In genomic region chr3:66036586-66037061, GRCh38 we compare ENCODE assay signal across 10 cellular contexts. TPM values are rescaled to one million over a fixed set of nuclear protein-coding genes. Genes with fewer than 3 reads are reported as not detected.
DNase-seq lines count a peak whose midpoint lies in the region; ATAC-seq and TF ChIP-seq lines count a peak whose summit lies in the region.
"Had no signal": no experiment of that assay in that cellular context is flagged by ENCODE, and none has a peak within 500 bp of the region (broad histone marks: within the 10 kb centered on the region; RNA-seq: fewer than 3 reads in every experiment).

No MANE protein-coding gene starts in this region.

- H3K4me3 ChIP-seq in AG09309 (ENCODE audit: control insufficient read depth, low read depth, low read length) (peak overlapping the region; percentile 89), Panc1 (ENCODE audit: low read depth in 2 of 2, low read length in 2 of 2) (peak overlapping the region; percentile 80 to 84), fibroblast of lung (replicated peaks in 1 of 4; ENCODE audit: control extremely low read depth in 1 of 4, insufficient read depth in 1 of 4, low read depth in 3 of 4, low read length in 4 of 4) (peak overlapping the region; percentile 69 to 94 (median 87)), neuron (ENCODE audit: low read length) (peak overlapping the region; percentile 96)

- H2AFZ ChIP-seq in fibroblast of lung (ENCODE audit: low read length) (no peak overlapping the region), neuron (ENCODE audit: low read depth, low read length) (no peak overlapping the region)

- no peak for TF ChIP-seq CTCF in AG09309 (IDR thresholded peaks at IDR 0.05; ENCODE audit: control insufficient read depth, insufficient read depth, low read depth, low read length, missing control alignments)
- TF ChIP-seq CTCF in Panc1 (IDR thresholded peaks at IDR 0.05): no peak
- TF ChIP-seq CTCF in fibroblast of lung (conservative IDR thresholded peaks at IDR 0.05 in 1 of 2, IDR thresholded peaks at IDR 0.05 in 1 of 2; ENCODE audit: low read depth in 1 of 2, low read length in 2 of 2): no peak

- no peak for ATAC-seq in Panc1
- no peak for ATAC-seq in HG03565 (IDR thresholded peaks at IDR 0.05; ENCODE audit: unreplicated experiment)
- ATAC-seq in GM19397 (IDR thresholded peaks at IDR 0.05; ENCODE audit: unreplicated experiment): no peak

- H4K20me1 ChIP-seq in fibroblast of lung (ENCODE audit: control insufficient read depth, extremely low read depth, insufficient read depth, low read length): no peaks in the 10 kb centered on the region

- no peak overlapping the region for H3K9ac ChIP-seq in fibroblast of lung (ENCODE audit: insufficient read depth, low read length)

- BruUV-seq in Panc1 (replicated peaks; lab: Mats Ljungman, UMichigan): no TSS peak

- POLR2A ChIA-PET in Panc1 (lab: Charles Lee): no interaction called here

- H3K4me2 ChIP-seq in fibroblast of lung (ENCODE audit: extremely low read depth, insufficient read depth, low read length): peak overlapping the region; percentile 90

- H3K27ac ChIP-seq in Panc1 (ENCODE audit: low read length) (peak overlapping the region; percentile 5; the same call in 1 of the 2 replicates), fibroblast of lung (ENCODE audit: insufficient read depth, low read length) (no peak overlapping the region)

- intact Hi-C loops in Panc1 (cut with micrococcal nuclease; ENCODE audit: unreplicated experiment): no loop called here

- CTCF ChIA-PET in Panc1 (lab: Charles Lee): no interaction called here

- H3K4me1 ChIP-seq in Panc1 (ENCODE audit: control insufficient read depth, insufficient read depth, low read length): peaks cover 5% of the 10 kb centered on the region
- H3K4me1 ChIP-seq in fibroblast of lung (ENCODE audit: control insufficient read depth, extremely low read depth, insufficient read depth, low read length): peaks cover 24% of the 10 kb centered on the region
- peaks cover 21% of the 10 kb centered on the region for H3K4me1 ChIP-seq in neuron (ENCODE audit: insufficient read depth, low read length)

- H3K79me2 ChIP-seq in fibroblast of lung (ENCODE audit: control insufficient read depth, insufficient read depth, low read length): peaks cover 38% of the 10 kb centered on the region

- H3K36me3 ChIP-seq in Panc1 (ENCODE audit: control insufficient read depth, insufficient read depth, low read length) (no peaks in the 10 kb centered on the region; the same call in 1 of the 2 replicates), fibroblast of lung (ENCODE audit: control insufficient read depth, insufficient read depth, low read length) (no peaks in the 10 kb centered on the region), neuron (ENCODE audit: insufficient read depth, low read length) (no peaks in the 10 kb centered on the region)

- in situ Hi-C loops in Panc1 (cut with HindIII; ENCODE audit: low pct_unique_long_range_greater_than_20kb, low sequenced_read_pairs): no loop called here

- DNase-seq in AG09309 (ENCODE audit: low read depth): no peak
- DNase-seq in Panc1 (ENCODE audit: low read depth, low spot score): no peak
- DNase-seq in fibroblast of lung (ENCODE audit: low read depth in 2 of 2): peak in 1 of 2 donors; percentile 39
- DNase-seq in stimulated activated CD4-positive, alpha-beta T cell treated with anti-CD3 and anti-CD28 coated beads, Interleukin-4, amount 100 ng/mL, for 4 hours: no peak
- DNase-seq in NCI-H1436 treated with DMSO at 0.1 percent for 48 hours (lab: John Stamatoyannopoulos, UW): no peak
- DNase-seq: activated CD4-positive, alpha-beta T cell treated with anti-CD3 and anti-CD28 coated beads, Interleukin-2, amount 50 U/mL, for 1 hour; NCI-H2107 had no signal

- H3K27me3 ChIP-seq in Panc1 (ENCODE audit: control insufficient read depth, insufficient read depth, low read length): no peaks in the 10 kb centered on the region
- H3K27me3 ChIP-seq in fibroblast of lung (ENCODE audit: control insufficient read depth, insufficient read depth, low read length): no peaks in the 10 kb centered on the region
- H3K27me3 ChIP-seq in neuron (ENCODE audit: insufficient read depth, low read length): no peaks in the 10 kb centered on the region

- H3K9me3 ChIP-seq in Panc1 (ENCODE audit: control insufficient read depth, insufficient read depth, low read depth, low read length) (no peaks in the 10 kb centered on the region), fibroblast of lung (ENCODE audit: control insufficient read depth, insufficient read depth, low read depth, low read length) (no peaks in the 10 kb centered on the region), neuron (ENCODE audit: low read length) (no peaks in the 10 kb centered on the region)

RNA-seq across cellular contexts. Expression of gene MAGI1, which starts 2.1 kb away (rescaled TPM):
- total RNA-seq in Panc1 (2021; ENCODE audit: unreplicated experiment): 9.5 TPM
- polyA plus RNA-seq in Panc1 (2012; ENCODE audit: insufficient read length): 6.4 TPM
- 8.0 and 15.7 TPM in 2 replicates for total RNA-seq in fibroblast of lung
- polyA plus RNA-seq in fibroblast of lung: 12.5 and 23.7 TPM in 2 replicates
- polyA plus RNA-seq in fibroblast of lung (2012): 9.0 and 20.7 TPM in 2 replicates
- 7.5 and 22.0 TPM in 2 replicates for polyA minus RNA-seq in fibroblast of lung (ENCODE audit: low replicate concordance)
